1 cellular context compared by ENCODE assay signal in genomic region chr2:236196366-236196765, GRCh38.
TF ChIP-seq lines count a peak whose summit lies in the region.

No MANE protein-coding gene starts in this region.

TF ChIP-seq in GM23338, 12 proteins besides CTCF, POLR2A, EP300 and RAD21:
- TF ChIP-seq ETS1 (IDR thresholded peaks at IDR 0.05): no peak
- TF ChIP-seq ZNF114 (CRISPR knock-in tag; IDR thresholded peaks at IDR 0.05): no peak
- TF ChIP-seq JUNB (IDR thresholded peaks at IDR 0.05; ENCODE audit: unreplicated experiment): no peak
- TF ChIP-seq POLR2AphosphoS5 (IDR thresholded peaks at IDR 0.05; ENCODE audit: low read depth): no peak
- TF ChIP-seq EZH2 (IDR thresholded peaks at IDR 0.05; ENCODE audit: low read depth, unreplicated experiment): no peak
- TF ChIP-seq ZNF331 (CRISPR knock-in tag; IDR thresholded peaks at IDR 0.05; ENCODE audit: low read depth): no peak
- TF ChIP-seq REST (IDR thresholded peaks at IDR 0.05; ENCODE audit: unreplicated experiment): no peak
- TF ChIP-seq STAT1 (IDR thresholded peaks at IDR 0.05; ENCODE audit: unreplicated experiment): no peak
- TF ChIP-seq CREB1 (CRISPR knock-in tag; IDR thresholded peaks at IDR 0.05; ENCODE audit: low read depth): no peak
